Comparison of ENCODE assay signal across 14 cellular contexts in genomic region chr10:74753295-74754211, GRCh38.
DNase-seq lines count a peak whose midpoint lies in the region; FAIRE-seq and TF ChIP-seq lines count a peak whose summit lies in the region.
"Had no signal": no experiment of that assay in that cellular context is flagged by ENCODE, and none has a peak within 500 bp of the region (broad histone marks: within the 10 kb centered on the region; RNA-seq: fewer than 3 reads in every experiment).

No MANE protein-coding gene starts in this region.

- peak; percentile 17 for TF ChIP-seq CTCF in AG09309 (IDR thresholded peaks at IDR 0.05; ENCODE audit: control insufficient read depth, insufficient read depth, low read depth, low read length, missing control alignments)

- no peak overlapping the region for H2AFZ ChIP-seq in trophoblast cell (ENCODE audit: insufficient read depth, low read length, poor library complexity)

- no peak overlapping the region for H3K18ac ChIP-seq in trophoblast cell (ENCODE audit: low read length)

- no peak overlapping the region for H4K91ac ChIP-seq in trophoblast cell (ENCODE audit: low read depth, low read length)

- no peaks in the 10 kb centered on the region for H3K79me1 ChIP-seq in trophoblast cell (ENCODE audit: low read length)

- H3K27me3 ChIP-seq in muscle layer of colon (ENCODE audit: control insufficient read depth in 1 of 2, insufficient read depth in 2 of 2, low read length in 2 of 2) (no peaks in the 10 kb centered on the region), trophoblast cell (ENCODE audit: insufficient read depth, low read length) (no peaks in the 10 kb centered on the region)
- H3K27me3 ChIP-seq: esophagus muscularis mucosa had no signal

- H4K12ac ChIP-seq in trophoblast cell (ENCODE audit: low read depth, low read length) = no peak overlapping the region

- no peak overlapping the region for H2BK12ac ChIP-seq in trophoblast cell (ENCODE audit: low read length)

- WGBS in trophoblast cell (ENCODE audit: extremely low coverage, insufficient coverage, insufficient read length) = no CpG with 5 or more reads among the region's 18 CpGs

- no peak overlapping the region for H2BK120ac ChIP-seq in trophoblast cell (ENCODE audit: insufficient read depth, low read length, poor library complexity)

- H3K4ac ChIP-seq in trophoblast cell (ENCODE audit: low read depth, low read length) = no peak overlapping the region

- H3K27ac ChIP-seq in muscle layer of colon (ENCODE audit: low read depth, low read length) (peak overlapping the region; percentile 66), trophoblast cell (ENCODE audit: low read depth, low read length) (no peak overlapping the region)
- H3K27ac ChIP-seq: esophagus muscularis mucosa had no signal

- H2AK5ac ChIP-seq in trophoblast cell (ENCODE audit: low read length) = no peak overlapping the region

- H3K14ac ChIP-seq in trophoblast cell (ENCODE audit: low read length) = no peak overlapping the region

- H3K4me3 ChIP-seq in AG09309 (ENCODE audit: control insufficient read depth, low read depth, low read length) = no peak overlapping the region
- H3K4me3 ChIP-seq in muscle layer of colon (ENCODE audit: low read depth in 1 of 2, low read length in 2 of 2) = peak overlapping the region in 1 of 2 donors; percentile 9
- H3K4me3 ChIP-seq in trophoblast cell (ENCODE audit: low read depth, low read length) = no peak overlapping the region
- H3K4me3 ChIP-seq: esophagus muscularis mucosa had no signal

- no peak overlapping the region for H2BK5ac ChIP-seq in trophoblast cell (ENCODE audit: low read depth, low read length, poor library complexity)

- H3K9me3 ChIP-seq in muscle layer of colon (ENCODE audit: low read length) = no peaks in the 10 kb centered on the region
- peaks cover 2% of the 10 kb centered on the region for H3K9me3 ChIP-seq in trophoblast cell (ENCODE audit: insufficient read depth, low read depth, low read length)
- H3K9me3 ChIP-seq: esophagus muscularis mucosa had no signal

- peaks cover 28% of the 10 kb centered on the region for H3K4me1 ChIP-seq in muscle layer of colon (ENCODE audit: insufficient read depth, low read length)
- no peaks in the 10 kb centered on the region for H3K4me1 ChIP-seq in trophoblast cell (ENCODE audit: control insufficient read depth in 1 of 2, insufficient read depth in 2 of 2, low read length in 2 of 2)
- H3K4me1 ChIP-seq: esophagus muscularis mucosa had no signal

- no peaks in the 10 kb centered on the region for H3K79me2 ChIP-seq in trophoblast cell (ENCODE audit: control insufficient read depth, insufficient read depth, low read length, poor library complexity)

- no peak overlapping the region for H3K9ac ChIP-seq in muscle layer of colon (ENCODE audit: low read length)
- H3K9ac ChIP-seq in trophoblast cell (ENCODE audit: low read length) = no peak overlapping the region

- H3K23ac ChIP-seq in trophoblast cell (ENCODE audit: low read length) = no peak overlapping the region

- H4K8ac ChIP-seq in trophoblast cell (ENCODE audit: low read depth, low read length) = no peak overlapping the region

- H3K36me3 ChIP-seq in muscle layer of colon (ENCODE audit: insufficient read depth, low read length) (no peaks in the 10 kb centered on the region), trophoblast cell (ENCODE audit: control insufficient read depth in 1 of 2, insufficient read depth in 2 of 2, low read length in 2 of 2) (no peaks in the 10 kb centered on the region)
- H3K36me3 ChIP-seq: esophagus muscularis mucosa had no signal

- no peak overlapping the region for H3K4me2 ChIP-seq in trophoblast cell (ENCODE audit: low read length)

- no peak for FAIRE-seq in HTR-8/SVneo (lab: Jason Lieb, UNC)
- FAIRE-seq: TTC549 had no signal

- DNase-seq in AG09309 (ENCODE audit: low read depth) = peak; percentile 97
- peak; percentile 36 for DNase-seq in HTR-8/SVneo (ENCODE audit: insufficient read length, low spot score)
- peak; percentile 56 for DNase-seq in astrocyte of the hippocampus (ENCODE audit: low read depth, low spot score)
- no peak for DNase-seq in AG08396 (ENCODE audit: low spot score)
- no peak for DNase-seq in NCI-H1694 treated with DMSO at 0.1 percent for 48 hours (lab: John Stamatoyannopoulos, UW)
- DNase-seq in trophoblast cell = no peak
- no peak for DNase-seq in NCI-H146 (lab: John Stamatoyannopoulos, UW)
- DNase-seq: activated T-cell treated with anti-CD3 and anti-CD28 coated beads for 4 hours, GDM1, immature natural killer cell, NCI-H2227 treated with DMSO at 0.1 percent for 48 hours had no signal

Comparison
In these comparisons a context has a peak if more than half of its experiments do, and no peak if none do; other contexts are left out.
1. DNase-seq: peak in AG09309 (single experiment), HTR-8/SVneo (single experiment) and astrocyte of the hippocampus (single experiment); none in AG08396 (single experiment), NCI-H1694 treated with DMSO at 0.1 percent for 48 hours (single experiment), trophoblast cell (0 of 2) and NCI-H146 (single experiment).